Comparison of ENCODE assay signal across 23 cellular contexts in the genomic region with DNA sequence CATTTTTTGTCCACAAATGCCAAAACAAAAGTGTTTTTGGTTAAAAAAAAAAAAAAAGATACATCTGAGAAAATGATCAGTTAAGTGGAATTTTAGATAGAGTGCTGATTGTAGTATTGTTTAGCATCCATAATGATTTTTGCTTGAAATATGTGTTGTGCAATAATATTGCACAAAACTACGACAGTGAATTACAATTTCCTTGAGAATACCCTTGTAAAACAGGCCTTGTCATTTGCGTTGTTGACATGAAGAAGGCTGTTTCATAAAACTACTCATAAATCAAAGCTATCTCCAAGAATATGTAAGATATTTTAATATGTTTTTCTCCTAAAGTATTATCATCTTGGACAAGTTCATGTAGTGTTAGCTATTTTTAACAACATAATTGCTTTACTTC.
A peak's percentile ranks its signal among the peaks of the same experiment; 100 is the strongest.
DNase-seq lines count a peak whose midpoint lies in the region; ATAC-seq, FAIRE-seq and TF ChIP-seq lines count a peak whose summit lies in the region.
"Had no signal": no experiment of that assay in that cellular context is flagged by ENCODE, and none has a peak within 500 bp of the region (broad histone marks: within the 10 kb centered on the region; RNA-seq: fewer than 3 reads in every experiment).

No MANE protein-coding gene starts in this region.

- no peak for FAIRE-seq in A549 (lab: Jason Lieb, UNC)
- peak; percentile 82 for FAIRE-seq in endometrium (lab: Jason Lieb, UNC)
- FAIRE-seq: GM12892 had no signal

- H3K4me1 ChIP-seq in A549 (no peaks in the 10 kb centered on the region), Karpas-422 (ENCODE audit: low read length) (no peaks in the 10 kb centered on the region)
- H3K4me1 ChIP-seq: BLaER1 treated with 17β-estradiol and CSF1 and Interleukin-3, amounts not matched to agents 10 nM and 100 nM; Caco-2; HAP-1; Peyer's patch had no signal

- no peaks in the 10 kb centered on the region for H3K36me3 ChIP-seq in Karpas-422 (ENCODE audit: insufficient read depth, low read length)
- H3K36me3 ChIP-seq: BLaER1 treated with 17β-estradiol and CSF1 and Interleukin-3, amounts not matched to agents 10 nM and 100 nM; HAP-1; Peyer's patch had no signal

- no peak overlapping the region for H3K27ac ChIP-seq in A549
- no peak overlapping the region for H3K27ac ChIP-seq in Karpas-422 (ENCODE audit: low read length)
- H3K27ac ChIP-seq: BLaER1 treated with 17β-estradiol and CSF1 and Interleukin-3, amounts not matched to agents 10 nM and 100 nM; Peyer's patch had no signal

- POLR2A ChIA-PET in A549 (lab: Yijun Ruan, JAX) = no interaction called here

- no peak for DNase-seq in A549 (ENCODE audit: low read depth in 1 of 2, low spot score in 1 of 2)
- DNase-seq in Karpas-422 = no peak
- peak; percentile 77 for DNase-seq in fibroblast of villous mesenchyme (ENCODE audit: low read depth)
- DNase-seq in activated naive CD4-positive, alpha-beta T cell treated with Interleukin-2 at 50 U/mL for 16 hours = no peak
- DNase-seq in NCI-H2029 (lab: John Stamatoyannopoulos, UW) = no peak
- DNase-seq: Caco-2; CD4-positive, alpha-beta memory T cell; DND-41; NCI-H1092; NCI-H1436; NCI-H1930; NCI-H226; NCI-H524 treated with DMSO at 0.1 percent for 48 hours; NCI-H82; Peyer's patch; T-helper 1 cell had no signal

- no peak for ATAC-seq in A549
- ATAC-seq in GM18858 (IDR thresholded peaks at IDR 0.05; ENCODE audit: unreplicated experiment) = no peak
- no peak for ATAC-seq in HG03097 (IDR thresholded peaks at IDR 0.05; ENCODE audit: low FRiP score, unreplicated experiment)
- ATAC-seq: GM23338 had no signal

- H3K9me3 ChIP-seq in A549 (no peaks in the 10 kb centered on the region), Karpas-422 (ENCODE audit: low read length) (no peaks in the 10 kb centered on the region)
- H3K9me3 ChIP-seq: BLaER1 treated with 17β-estradiol and CSF1 and Interleukin-3, amounts not matched to agents 10 nM and 100 nM; Caco-2; HAP-1; Peyer's patch had no signal

- no peaks in the 10 kb centered on the region for H4K20me1 ChIP-seq in Karpas-422 (ENCODE audit: insufficient read depth, low read depth, low read length)
- H4K20me1 ChIP-seq: BLaER1 treated with 17β-estradiol and CSF1 and Interleukin-3, amounts not matched to agents 10 nM and 100 nM had no signal

- H3K4me2 ChIP-seq in A549 = no peak overlapping the region
- no peak overlapping the region for H3K4me2 ChIP-seq in Karpas-422 (ENCODE audit: low read depth, low read length, poor library complexity, severe bottlenecking)
- H3K4me2 ChIP-seq: BLaER1 treated with 17β-estradiol and CSF1 and Interleukin-3, amounts not matched to agents 10 nM and 100 nM; GM23338 had no signal

- H3K9me2 ChIP-seq in Karpas-422 (replicated peaks; ENCODE audit: insufficient read depth, low read length) = no peaks in the 10 kb centered on the region

- TF ChIP-seq EP300 in A549 (IDR thresholded peaks at IDR 0.05) = no peak

- no peak for TF ChIP-seq RAD21 in A549 (conservative IDR thresholded peaks at IDR 0.05 in 1 of 2, IDR thresholded peaks at IDR 0.05 in 1 of 2)

- CTCF ChIA-PET in A549 (lab: Yijun Ruan, JAX) = no interaction called here

- peak overlapping the region; percentile 42 for H2AFZ ChIP-seq in Karpas-422 (ENCODE audit: low read length)
- H2AFZ ChIP-seq: GM23338 had no signal

- no peaks in the 10 kb centered on the region for H3K27me3 ChIP-seq in Karpas-422 (ENCODE audit: low read length)
- H3K27me3 ChIP-seq: BLaER1 treated with 17β-estradiol and CSF1 and Interleukin-3, amounts not matched to agents 10 nM and 100 nM; Peyer's patch had no signal

- H3K4me3 ChIP-seq in A549 (no peak overlapping the region), Karpas-422 (ENCODE audit: low read length) (no peak overlapping the region), fibroblast of villous mesenchyme (ENCODE audit: low read depth, low read length) (no peak overlapping the region)
- H3K4me3 ChIP-seq: BLaER1 treated with 17β-estradiol and CSF1 and Interleukin-3, amounts not matched to agents 10 nM and 100 nM; GM23338; HAP-1; Peyer's patch had no signal

- no peak overlapping the region for H3K9ac ChIP-seq in Karpas-422 (ENCODE audit: low read length)
- H3K9ac ChIP-seq: BLaER1 treated with 17β-estradiol and CSF1 and Interleukin-3, amounts not matched to agents 10 nM and 100 nM had no signal

- no peak for TF ChIP-seq CTCF in A549 (IDR thresholded peaks at IDR 0.05)
- no peak for TF ChIP-seq CTCF in fibroblast of villous mesenchyme (IDR thresholded peaks at IDR 0.05; ENCODE audit: insufficient read depth, low read depth, low read length)

- 43% methylated on average over 2 of the region's 2 CpGs for WGBS in A549 (ENCODE audit: missing lambda C conversion rate)

- no peaks in the 10 kb centered on the region for H3K79me2 ChIP-seq in Karpas-422 (ENCODE audit: low read length)

- no peak for TF ChIP-seq POLR2A in A549 (IDR thresholded peaks at IDR 0.05; ENCODE audit: low read length)

TF ChIP-seq in A549, 52 proteins besides CTCF, POLR2A, EP300 and RAD21:
- TF ChIP-seq CEBPB (IDR thresholded peaks at IDR 0.05) (0 out of 4 replicates have a peak, but pooled peaks have one; percentile 16 to 19), CBX8 (IDR thresholded peaks at IDR 0.05) (no peak), NFE2L2 (conservative IDR thresholded peaks at IDR 0.05; ENCODE audit: low read length) (no peak), RCOR1 (IDR thresholded peaks at IDR 0.05; ENCODE audit: low read depth, low read length) (no peak)
